In genomic region chr3:46488735-46489361, GRCh38 we compare ENCODE assay signal across 8 cellular contexts. TPM values are rescaled to one million over a fixed set of nuclear protein-coding genes. Genes with fewer than 3 reads are reported as not detected.
A peak's percentile ranks its signal among the peaks of the same experiment; 100 is the strongest.
DNase-seq lines count a peak whose midpoint lies in the region; ATAC-seq and TF ChIP-seq lines count a peak whose summit lies in the region.

No MANE protein-coding gene starts in this region.

- no peaks in the 10 kb centered on the region for H3K9me3 ChIP-seq in suprapubic skin

- H3K27ac ChIP-seq in foreskin keratinocyte = no peak overlapping the region
- H3K27ac ChIP-seq in suprapubic skin = no peak overlapping the region

- no peak for TF ChIP-seq EP300 in suprapubic skin (IDR thresholded peaks at IDR 0.05)

- no peaks in the 10 kb centered on the region for H3K36me3 ChIP-seq in suprapubic skin

- TF ChIP-seq POLR2A in suprapubic skin (IDR thresholded peaks at IDR 0.05) = no peak

- H3K27me3 ChIP-seq in foreskin keratinocyte (peaks cover 5% of the 10 kb centered on the region), suprapubic skin (no peaks in the 10 kb centered on the region)

- peak; percentile 91 for ATAC-seq in foreskin keratinocyte

- H3K4me1 ChIP-seq in foreskin keratinocyte = peaks cover 14% of the 10 kb centered on the region
- H3K4me1 ChIP-seq in suprapubic skin = peaks cover 8% of the 10 kb centered on the region

- DNase-seq in ELF-1 (ENCODE audit: low read depth, low spot score) = peak; percentile 98
- peak; percentile 15 for DNase-seq in GOT3 (lab: John Stamatoyannopoulos, UW)
- DNase-seq in LNCaP clone FGC (ENCODE audit: low read depth) = peak; percentile 76
- DNase-seq in SHP77 treated with DMSO at 0.1 percent for 48 hours (lab: John Stamatoyannopoulos, UW) = peak; percentile 71
- peak; percentile 96 for DNase-seq in activated effector memory CD4-positive, alpha-beta T cell treated with anti-CD3 and anti-CD28 coated beads, Interleukin-2, amount 50 U/mL, for 16 hours
- peak; percentile 49 to 76 for DNase-seq in foreskin keratinocyte
- DNase-seq in occipital lobe (lab: John Stamatoyannopoulos, UW) = peak; percentile 83
- peak; percentile 90 to 95 for DNase-seq in suprapubic skin (ENCODE audit: low spot score in 2 of 2)

- TF ChIP-seq CTCF in LNCaP clone FGC (IDR thresholded peaks at IDR 0.05; ENCODE audit: control insufficient read depth, extremely low read depth, insufficient read depth) (peak; percentile 100), foreskin keratinocyte (conservative IDR thresholded peaks at IDR 0.05) (peak; percentile 100), suprapubic skin (IDR thresholded peaks at IDR 0.05) (peak; percentile 98 to 99)

- H3K4me3 ChIP-seq in LNCaP clone FGC (ENCODE audit: low read depth, low read length) (no peak overlapping the region), suprapubic skin (no peak overlapping the region)

- 16% methylated on average over 18 of the region's 26 CpGs for WGBS in suprapubic skin

RNA-seq across cellular contexts. Expression of gene RTP3, which starts 8.9 kb away (rescaled TPM):
- not detected in 2 replicates for total RNA-seq in foreskin keratinocyte
- polyA plus RNA-seq in foreskin keratinocyte = not detected in 2 replicates
- total RNA-seq in occipital lobe = not detected
- total RNA-seq in suprapubic skin = not detected

RNA-seq across cellular contexts. Expression of gene LTF, which starts 24.1 kb away (rescaled TPM):
- total RNA-seq in foreskin keratinocyte (not detected in 2 replicates), occipital lobe (3.6 TPM), suprapubic skin (1 to 10 TPM; 2.3 to 8.6 (median 3.7) TPM)
- not detected in 2 replicates for polyA plus RNA-seq in foreskin keratinocyte

Comparison
In these comparisons a context has a peak if more than half of its experiments do, and no peak if none do; other contexts are left out.
1. DNase-seq: peak in every context shown above with its lines; median percentile 98 in ELF-1; 96 in activated effector memory CD4-positive, alpha-beta T cell treated with anti-CD3 and anti-CD28 coated beads, Interleukin-2, amount 50 U/mL, for 16 hours; 92 in suprapubic skin; 83 in occipital lobe; 76 in LNCaP clone FGC; 71 in SHP77 treated with DMSO at 0.1 percent for 48 hours; 62 in foreskin keratinocyte; 15 in GOT3.